Comparison of ENCODE assay signal across 19 cellular contexts in genomic region chr11:72826942-72827480, GRCh38. TPM values are rescaled to one million over a fixed set of nuclear protein-coding genes. Genes with fewer than 3 reads are reported as not detected.
DNase-seq lines count a peak whose midpoint lies in the region; ATAC-seq and TF ChIP-seq lines count a peak whose summit lies in the region.
"Had no signal": no experiment of that assay in that cellular context is flagged by ENCODE, and none has a peak within 500 bp of the region (broad histone marks: within the 10 kb centered on the region; RNA-seq: fewer than 3 reads in every experiment).

No MANE protein-coding gene starts in this region.

- peaks cover 28% of the 10 kb centered on the region for H4K20me1 ChIP-seq in OCI-LY3 (ENCODE audit: insufficient read depth, low read length)

- H2AFZ ChIP-seq in OCI-LY3 (ENCODE audit: low read depth, low read length), result no peak overlapping the region
- H2AFZ ChIP-seq: neural progenitor cell had no signal

- H3K4me3 ChIP-seq in OCI-LY3 (ENCODE audit: low read length) (no peak overlapping the region), colonic mucosa (no peak overlapping the region), gastrocnemius medialis (no peak overlapping the region)
- H3K4me3 ChIP-seq: neural progenitor cell, tibial nerve had no signal

- H3K36me3 ChIP-seq in OCI-LY3 (replicated peaks; ENCODE audit: low read depth, low read length), result peaks cover 42% of the 10 kb centered on the region
- no peaks in the 10 kb centered on the region for H3K36me3 ChIP-seq in colonic mucosa
- H3K36me3 ChIP-seq in gastrocnemius medialis, result no peaks in the 10 kb centered on the region
- H3K36me3 ChIP-seq: neural progenitor cell had no signal

- peaks cover 56% of the 10 kb centered on the region for H3K36me3 Mint-ChIP-seq in T-helper 2 cell treated with Interferon-gamma antibody and Interleukin-4, amounts not matched to agents 5 μg/mL and 100 μg/mL, for 36 hours (ENCODE audit: low read depth)

- H3K9me3 ChIP-seq in OCI-LY3 (ENCODE audit: insufficient read depth, low read length) (no peaks in the 10 kb centered on the region), colonic mucosa (no peaks in the 10 kb centered on the region), gastrocnemius medialis (no peaks in the 10 kb centered on the region)
- H3K9me3 ChIP-seq: tibial nerve had no signal

- intact Hi-C loops in colonic mucosa (cut with DNase I), result no loop called here
- intact Hi-C loops in gastrocnemius medialis (cut with DNase I; ENCODE audit: low total_unique reads), result loop anchor here (10.0 kb wide), 1 partner anchor 392 kb away; the partner anchor contains the start of gene CLPB

- in situ Hi-C loops in gastrocnemius medialis (cut with MboI; ENCODE audit: low sequenced_read_pairs in 4 of 4), result loop anchor here (5.0 to 25.0 kb wide), 2 partner anchors 350 to 460 kb away; no protein-coding TSS in a partner anchor

- ATAC-seq in gastrocnemius medialis (no peak), SK-N-SH treated with all-trans-retinoic acid at 6 μM for 48 hours (no peak)
- ATAC-seq: foreskin keratinocyte, right cardiac atrium had no signal

- no peak overlapping the region for H3K4me2 ChIP-seq in OCI-LY3 (ENCODE audit: low read length)
- H3K4me2 ChIP-seq: neural progenitor cell had no signal

- no peaks in the 10 kb centered on the region for H3K9me3 Mint-ChIP-seq in T-helper 2 cell treated with Interferon-gamma antibody and Interleukin-4, amounts not matched to agents 5 μg/mL and 100 μg/mL, for 36 hours
- H3K9me3 Mint-ChIP-seq: neural progenitor cell had no signal

- H3K79me2 ChIP-seq in OCI-LY3 (ENCODE audit: low read length), result no peaks in the 10 kb centered on the region

- no peak overlapping the region for H3K4me3 Mint-ChIP-seq in T-helper 2 cell treated with Interferon-gamma antibody and Interleukin-4, amounts not matched to agents 5 μg/mL and 100 μg/mL, for 36 hours
- H3K4me3 Mint-ChIP-seq: neural progenitor cell had no signal

- no peaks in the 10 kb centered on the region for H3K27me3 Mint-ChIP-seq in T-helper 2 cell treated with Interferon-gamma antibody and Interleukin-4, amounts not matched to agents 5 μg/mL and 100 μg/mL, for 36 hours (ENCODE audit: low read depth)

- H3K27ac ChIP-seq in OCI-LY3 (ENCODE audit: low read length), result peak overlapping the region; percentile 41; the same call in 1 of the 2 replicates
- peak overlapping the region; percentile 58 for H3K27ac ChIP-seq in colonic mucosa
- H3K27ac ChIP-seq in gastrocnemius medialis, result peak overlapping the region in 3 of 4 donors; percentile 36 to 61 (median 58)
- H3K27ac ChIP-seq: foreskin keratinocyte, neural progenitor cell had no signal

- H3K4me1 Mint-ChIP-seq in T-helper 2 cell treated with Interferon-gamma antibody and Interleukin-4, amounts not matched to agents 5 μg/mL and 100 μg/mL, for 36 hours (ENCODE audit: low read depth), result peaks cover 6% of the 10 kb centered on the region

- peaks cover 22% of the 10 kb centered on the region for H3K4me1 ChIP-seq in OCI-LY3 (ENCODE audit: low read length)
- H3K4me1 ChIP-seq in colonic mucosa, result peaks cover 4% of the 10 kb centered on the region
- H3K4me1 ChIP-seq in gastrocnemius medialis, result peaks cover 6 to 10% of the 10 kb centered on the region in 2 donors

- TF ChIP-seq CTCF in OCI-LY3 (IDR thresholded peaks at IDR 0.05; ENCODE audit: low read depth, low read length) (no peak), colonic mucosa (IDR thresholded peaks at IDR 0.05) (no peak), gastrocnemius medialis (IDR thresholded peaks at IDR 0.05 in 4 of 5, conservative IDR thresholded peaks at IDR 0.05 in 1 of 5) (no peak)

- peak overlapping the region; percentile 36 for H3K27ac Mint-ChIP-seq in T-helper 2 cell treated with Interferon-gamma antibody and Interleukin-4, amounts not matched to agents 5 μg/mL and 100 μg/mL, for 36 hours
- H3K27ac Mint-ChIP-seq: neural progenitor cell had no signal

- H3K9ac ChIP-seq in OCI-LY3 (ENCODE audit: low read length), result no peak overlapping the region
- no peak overlapping the region for H3K9ac ChIP-seq in colonic mucosa (ENCODE audit: low read depth in 2 of 2, low read length in 2 of 2)
- H3K9ac ChIP-seq: neural progenitor cell had no signal

- no peak for DNase-seq in T-helper 2 cell treated with Interferon-gamma antibody and Interleukin-4, amounts not matched to agents 5 μg/mL and 100 μg/mL, for 36 hours (ENCODE audit: low spot score)
- DNase-seq in T-helper 2 cell (no peak), colonic mucosa (no peak), gastrocnemius medialis (no peak), NCI-H2107 treated with DMSO at 0.1 percent for 48 hours (lab: John Stamatoyannopoulos, UW; ENCODE audit: unreplicated experiment) (no peak)
- no peak for DNase-seq in effector CD4-positive, alpha-beta T cell
- DNase-seq: 8988T; central memory CD4-positive, alpha-beta T cell; EL; foreskin keratinocyte; NCI-H2029; NCI-H510A treated with DMSO at 0.1 percent for 48 hours; stimulated activated CD4-positive, alpha-beta T cell treated with anti-CD3 and anti-CD28 coated beads, Interleukin-2, amount 100 ng/mL, for 48 hours; stimulated activated CD8-positive, alpha-beta memory T cell treated with anti-CD3 and anti-CD28 coated beads, Interleukin-4, amount 100 ng/mL, for 48 hours had no signal

- no peaks in the 10 kb centered on the region for H3K27me3 ChIP-seq in OCI-LY3 (ENCODE audit: low read depth, low read length)
- no peaks in the 10 kb centered on the region for H3K27me3 ChIP-seq in colonic mucosa
- H3K27me3 ChIP-seq in gastrocnemius medialis, result no peaks in the 10 kb centered on the region
- H3K27me3 ChIP-seq: foreskin keratinocyte, neural progenitor cell, tibial nerve had no signal

- TF ChIP-seq POLR2A in gastrocnemius medialis (IDR thresholded peaks at IDR 0.05), result no peak

TF ChIP-seq in SK-N-SH treated with all-trans-retinoic acid at 6 μM for 48 hours, 23 proteins besides CTCF, POLR2A, EP300 and RAD21:
- TF ChIP-seq TCF4 (CRISPR knock-in tag; IDR thresholded peaks at IDR 0.05; ENCODE audit: borderline replicate concordance) (no peak), ZNF565 (CRISPR knock-in tag; conservative IDR thresholded peaks at IDR 0.05; ENCODE audit: low read depth) (no peak), OSR1 (CRISPR knock-in tag; IDR thresholded peaks at IDR 0.05) (no peak), CREB5 (CRISPR knock-in tag; IDR thresholded peaks at IDR 0.05; ENCODE audit: low read depth) (no peak), ISL1 (CRISPR knock-in tag; IDR thresholded peaks at IDR 0.05) (no peak), RARB (CRISPR knock-in tag; IDR thresholded peaks at IDR 0.05) (no peak), ZC3H10 (CRISPR knock-in tag; IDR thresholded peaks at IDR 0.05) (no peak)
- TF ChIP-seq, protein P1, sequence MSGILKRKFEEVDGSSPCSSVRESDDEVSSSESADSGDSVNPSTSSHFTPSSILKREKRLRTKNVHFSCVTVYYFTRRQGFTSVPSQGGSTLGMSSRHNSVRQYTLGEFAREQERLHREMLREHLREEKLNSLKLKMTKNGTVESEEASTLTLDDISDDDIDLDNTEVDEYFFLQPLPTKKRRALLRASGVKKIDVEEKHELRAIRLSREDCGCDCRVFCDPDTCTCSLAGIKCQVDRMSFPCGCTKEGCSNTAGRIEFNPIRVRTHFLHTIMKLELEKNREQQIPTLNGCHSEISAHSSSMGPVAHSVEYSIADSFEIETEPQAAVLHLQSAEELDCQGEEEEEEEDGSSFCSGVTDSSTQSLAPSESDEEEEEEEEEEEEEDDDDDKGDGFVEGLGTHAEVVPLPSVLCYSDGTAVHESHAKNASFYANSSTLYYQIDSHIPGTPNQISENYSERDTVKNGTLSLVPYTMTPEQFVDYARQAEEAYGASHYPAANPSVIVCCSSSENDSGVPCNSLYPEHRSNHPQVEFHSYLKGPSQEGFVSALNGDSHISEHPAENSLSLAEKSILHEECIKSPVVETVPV (CRISPR knock-in tag; IDR thresholded peaks at IDR 0.05), result no peak

RNA-seq across cellular contexts. Expression of gene ATG16L2, which starts 12.8 kb away (rescaled TPM):
- 10 to 100 TPM; 43.5 to 51.3 TPM for total RNA-seq in colonic mucosa
- 1 to 10 TPM; 3.1 to 8.1 (median 4.3) TPM for total RNA-seq in gastrocnemius medialis

RNA-seq across cellular contexts. Expression of gene STARD10, which starts 33.2 kb away (rescaled TPM):
- total RNA-seq in colonic mucosa (100 to 1,000 TPM; 519 to 905 TPM), gastrocnemius medialis (100 to 1,000 TPM in 1 of 4 donors, 10 to 100 TPM in 3; 39.1 to 103 (median 71.1) TPM)

Comparison
In these comparisons a context has a peak if more than half of its experiments do, and no peak if none do; other contexts are left out.
1. RNA of gene ATG16L2, which starts 12.8 kb away (total RNA-seq): 43.5 to 51.3 TPM in colonic mucosa; 3.1 to 8.1 TPM in gastrocnemius medialis; every median in the first group is over 4 times any median in the second.
2. RNA of gene STARD10, which starts 33.2 kb away (total RNA-seq): 519 to 905 TPM in colonic mucosa; 39.1 to 103 TPM in gastrocnemius medialis; every median in the first group is over 4 times any median in the second.
3. Peak in every context shown above with its lines, with median percentiles within 50 percentile points of each other: H3K27ac ChIP-seq.